1 cellular context compared by ENCODE assay signal in the genomic region with DNA sequence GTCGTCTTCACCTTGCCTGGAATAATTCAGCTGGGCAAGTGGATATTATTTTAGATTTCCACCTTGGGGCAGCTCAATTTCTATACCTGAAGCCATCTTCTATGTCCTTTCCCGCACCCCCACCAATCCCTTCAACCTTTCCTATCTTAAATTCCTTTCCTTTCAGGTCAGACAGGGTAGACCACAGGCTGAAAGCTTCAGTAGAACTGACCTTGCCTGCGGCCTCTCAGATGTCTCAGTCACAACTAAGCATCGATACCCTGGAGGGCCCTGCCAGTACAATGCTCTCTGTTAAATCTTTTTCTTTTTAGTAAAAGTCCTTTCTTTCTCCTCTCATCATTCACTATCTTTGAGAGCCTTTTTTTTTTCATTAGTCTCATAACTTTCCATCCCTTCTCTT.
TF ChIP-seq lines count a peak whose summit lies in the region.

No MANE protein-coding gene starts in this region.

TF ChIP-seq in H1, 55 proteins besides CTCF, POLR2A, EP300 and RAD21:
- no peak for TF ChIP-seq MAFK (IDR thresholded peaks at IDR 0.05; ENCODE audit: low read depth, low read length)
- TF ChIP-seq, protein P1, sequence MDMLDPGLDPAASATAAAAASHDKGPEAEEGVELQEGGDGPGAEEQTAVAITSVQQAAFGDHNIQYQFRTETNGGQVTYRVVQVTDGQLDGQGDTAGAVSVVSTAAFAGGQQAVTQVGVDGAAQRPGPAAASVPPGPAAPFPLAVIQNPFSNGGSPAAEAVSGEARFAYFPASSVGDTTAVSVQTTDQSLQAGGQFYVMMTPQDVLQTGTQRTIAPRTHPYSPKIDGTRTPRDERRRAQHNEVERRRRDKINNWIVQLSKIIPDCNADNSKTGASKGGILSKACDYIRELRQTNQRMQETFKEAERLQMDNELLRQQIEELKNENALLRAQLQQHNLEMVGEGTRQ (IDR thresholded peaks at IDR 0.05; ENCODE audit: low read length): no peak
- no peak for TF ChIP-seq HDAC2 (IDR thresholded peaks at IDR 0.05; ENCODE audit: borderline replicate concordance in 1 of 2, low read depth in 2 of 2, low read length in 2 of 2)
- TF ChIP-seq CBX8 (IDR thresholded peaks at IDR 0.05; ENCODE audit: borderline replicate concordance, low read depth, low read length): no peak
- no peak for TF ChIP-seq CEBPB (IDR thresholded peaks at IDR 0.05; ENCODE audit: low read depth, low read length)
- no peak for TF ChIP-seq POLR2AphosphoS5 (IDR thresholded peaks at IDR 0.05; ENCODE audit: low read depth, low read length)
- no peak for TF ChIP-seq CREB1 (IDR thresholded peaks at IDR 0.05)
- TF ChIP-seq SP4 (IDR thresholded peaks at IDR 0.05; ENCODE audit: low read length): no peak
- TF ChIP-seq CBX5 (IDR thresholded peaks at IDR 0.05; ENCODE audit: low read depth, low read length): no peak
- TF ChIP-seq CHD2 (IDR thresholded peaks at IDR 0.05; ENCODE audit: low read length): no peak
- TF ChIP-seq HDAC6 (IDR thresholded peaks at IDR 0.05; ENCODE audit: low read depth, low read length): no peak
- no peak for TF ChIP-seq CHD1 (IDR thresholded peaks at IDR 0.05; ENCODE audit: low read depth, low read length)
- TF ChIP-seq, protein P2, sequence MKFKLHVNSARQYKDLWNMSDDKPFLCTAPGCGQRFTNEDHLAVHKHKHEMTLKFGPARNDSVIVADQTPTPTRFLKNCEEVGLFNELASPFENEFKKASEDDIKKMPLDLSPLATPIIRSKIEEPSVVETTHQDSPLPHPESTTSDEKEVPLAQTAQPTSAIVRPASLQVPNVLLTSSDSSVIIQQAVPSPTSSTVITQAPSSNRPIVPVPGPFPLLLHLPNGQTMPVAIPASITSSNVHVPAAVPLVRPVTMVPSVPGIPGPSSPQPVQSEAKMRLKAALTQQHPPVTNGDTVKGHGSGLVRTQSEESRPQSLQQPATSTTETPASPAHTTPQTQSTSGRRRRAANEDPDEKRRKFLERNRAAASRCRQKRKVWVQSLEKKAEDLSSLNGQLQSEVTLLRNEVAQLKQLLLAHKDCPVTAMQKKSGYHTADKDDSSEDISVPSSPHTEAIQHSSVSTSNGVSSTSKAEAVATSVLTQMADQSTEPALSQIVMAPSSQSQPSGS (IDR thresholded peaks at IDR 0.05; ENCODE audit: low read length): no peak
- TF ChIP-seq SRF (IDR thresholded peaks at IDR 0.05; ENCODE audit: low read depth, low read length): no peak
- no peak for TF ChIP-seq KDM5A (IDR thresholded peaks at IDR 0.05; ENCODE audit: low read length)
- TF ChIP-seq ZNF274 (IDR thresholded peaks at IDR 0.05; ENCODE audit: borderline replicate concordance, extremely low read depth, low read length): no peak
- no peak for TF ChIP-seq SIX5 (IDR thresholded peaks at IDR 0.05; ENCODE audit: low read depth, low read length)
